Comparison of ENCODE assay signal across 8 cellular contexts in the genomic region with DNA sequence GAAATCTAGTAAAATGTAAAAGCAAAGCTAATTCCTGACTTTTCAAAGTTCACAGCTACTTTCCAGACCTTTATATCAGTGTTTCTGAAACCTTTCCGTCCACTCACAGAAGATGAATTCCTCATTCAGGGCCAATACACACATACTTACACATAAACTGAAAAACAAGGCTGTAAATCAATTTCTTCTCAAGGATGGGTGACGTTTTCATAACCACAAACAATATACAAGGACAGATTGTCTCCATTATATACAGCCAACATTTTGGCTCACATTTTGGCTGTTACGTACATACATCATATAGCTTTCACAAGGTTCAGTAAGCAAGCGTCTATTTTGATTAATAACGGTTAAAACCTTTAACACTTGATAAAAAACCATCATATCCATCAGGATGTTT. TPM values are rescaled to one million over a fixed set of nuclear protein-coding genes. Genes with fewer than 3 reads are reported as not detected.
A peak's percentile ranks its signal among the peaks of the same experiment; 100 is the strongest.
DNase-seq lines count a peak whose midpoint lies in the region; ATAC-seq and TF ChIP-seq lines count a peak whose summit lies in the region.

No MANE protein-coding gene starts in this region.

- H3K27ac Mint-ChIP-seq in T-cell: peak overlapping the region in 1 of 2 donors; percentile 20

- no peaks in the 10 kb centered on the region for H3K27me3 Mint-ChIP-seq in T-cell

- H3K4me3 ChIP-seq in skin epidermis: peak overlapping the region; percentile 66 to 92 (median 84)

- ATAC-seq in T-cell (replicated peaks in 1 of 4) (no peak), foreskin keratinocyte (no peak), GM19328 (IDR thresholded peaks at IDR 0.05; ENCODE audit: unreplicated experiment) (no peak), GM21528 (IDR thresholded peaks at IDR 0.05; ENCODE audit: low FRiP score, unreplicated experiment) (no peak), GM19397 (IDR thresholded peaks at IDR 0.05; ENCODE audit: unreplicated experiment) (no peak)

- peaks cover 53 to 56% (median 55%) of the 10 kb centered on the region in 3 donors for H3K4me1 Mint-ChIP-seq in T-cell

- peak overlapping the region; percentile 91 to 95 (median 93) for H3K4me3 Mint-ChIP-seq in T-cell

- peaks cover 0 to 2% (median 0%) of the 10 kb centered on the region in 3 donors for H3K9me3 Mint-ChIP-seq in T-cell

- H3K4me1 ChIP-seq in foreskin keratinocyte: peaks cover 10% of the 10 kb centered on the region

- CTCF ChIA-PET in T-cell (lab: Charles Lee): no interaction called here

- POLR2A ChIA-PET in T-cell (lab: Charles Lee): no interaction called here

- no peak for TF ChIP-seq CTCF in foreskin keratinocyte (conservative IDR thresholded peaks at IDR 0.05)

- DNase-seq in NCI-H2107 treated with DMSO at 0.1 percent for 48 hours (lab: John Stamatoyannopoulos, UW; ENCODE audit: unreplicated experiment) (peak; percentile 5), NCI-H2107 (lab: John Stamatoyannopoulos, UW) (no peak), T-cell (no peak), foreskin keratinocyte (no peak)

- no peaks in the 10 kb centered on the region for H3K27me3 ChIP-seq in foreskin keratinocyte

- H3K27ac ChIP-seq in foreskin keratinocyte (peak overlapping the region; percentile 96), skin epidermis (peak overlapping the region in 2 of 21 experiments; percentile 86 to 90)

- peaks cover 9% of the 10 kb centered on the region for H3K36me3 Mint-ChIP-seq in T-cell

RNA-seq across cellular contexts. Expression of a gene that starts 1.4 kb away (rescaled TPM):
- total RNA-seq in T-cell (10 to 100 TPM; 22.3 to 37.4 (median 36.8) TPM), foreskin keratinocyte (53.6 and 57.1 TPM in 2 replicates)
- 19.3 and 22.7 TPM in 2 replicates for polyA plus RNA-seq in foreskin keratinocyte
